Comparison of ENCODE assay signal across 8 cellular contexts in the genomic region with DNA sequence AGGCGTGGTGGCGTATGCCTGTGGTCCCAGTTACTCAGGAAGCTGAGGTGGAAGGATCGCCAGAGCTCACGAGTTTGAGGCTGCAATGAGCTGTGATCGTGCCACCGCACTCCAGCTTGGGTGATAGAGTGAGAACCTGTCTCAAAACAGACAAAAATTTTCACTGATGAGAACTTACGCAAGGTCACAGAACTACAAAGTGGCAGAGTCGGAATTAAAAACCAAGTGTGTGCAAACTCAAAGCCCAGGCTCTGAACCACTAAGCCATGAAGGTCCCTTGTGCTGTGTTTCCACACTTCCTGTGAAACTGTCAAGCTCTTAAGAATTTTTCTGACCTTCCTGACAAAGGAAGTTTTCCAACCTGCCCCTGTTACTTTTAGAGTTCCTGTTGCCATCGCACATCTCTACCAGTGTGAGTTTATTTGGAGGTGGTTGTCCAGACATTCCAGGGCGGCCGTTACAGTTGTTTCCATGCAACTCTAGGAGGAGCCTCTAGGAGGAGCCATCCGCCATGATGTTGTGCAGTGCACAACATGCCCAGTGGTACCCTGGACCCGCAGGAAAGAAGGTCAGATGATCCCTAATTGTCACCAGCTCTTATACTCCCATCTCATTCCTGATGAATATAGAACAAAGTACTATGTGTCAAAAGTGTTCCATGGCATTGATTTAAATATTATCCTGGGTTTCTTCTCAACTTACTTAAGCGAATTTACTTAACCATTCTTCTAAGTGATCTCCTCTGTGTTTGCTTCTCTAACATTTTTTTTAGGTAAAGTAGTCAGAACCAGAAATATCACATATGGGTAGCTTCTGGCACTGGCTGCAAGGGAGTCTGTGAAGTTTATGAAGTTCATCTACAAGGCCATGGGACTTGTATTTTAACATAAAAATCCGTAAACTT. TPM values are rescaled to one million over a fixed set of nuclear protein-coding genes. Genes with fewer than 3 reads are reported as not detected.
DNase-seq lines count a peak whose midpoint lies in the region; ATAC-seq and TF ChIP-seq lines count a peak whose summit lies in the region.

No MANE protein-coding gene starts in this region.

- in situ Hi-C loops in mammary epithelial cell (cut with MboI; ENCODE audit: low sequenced_read_pairs in 2 of 2), result no loop called here

- peak; percentile 71 for TF ChIP-seq CTCF in LNCaP clone FGC (IDR thresholded peaks at IDR 0.05; ENCODE audit: control insufficient read depth, extremely low read depth, insufficient read depth)
- peak; percentile 30 to 48 for TF ChIP-seq CTCF in mammary epithelial cell (conservative IDR thresholded peaks at IDR 0.05 in 1 of 2, IDR thresholded peaks at IDR 0.05 in 1 of 2; ENCODE audit: extremely low read depth in 1 of 2, insufficient read depth in 1 of 2, low read depth in 1 of 2, low read length in 2 of 2)
- peak; percentile 37 for TF ChIP-seq CTCF in nephron progenitor cell (IDR thresholded peaks at IDR 0.05)

- intact Hi-C loops in mammary epithelial cell (cut with micrococcal nuclease), result loop anchor here (5.0 kb wide), 2 partner anchors 563 to 578 kb away; a partner anchor contains a TSS

- ATAC-seq in HG02610 (IDR thresholded peaks at IDR 0.05; ENCODE audit: unreplicated experiment), result no peak

- H3K9ac ChIP-seq in mammary epithelial cell (ENCODE audit: insufficient read depth, low read length), result no peak overlapping the region

- H3K4me3 Mint-ChIP-seq in nephron progenitor cell, result no peak overlapping the region

- H3K36me3 ChIP-seq in mammary epithelial cell (ENCODE audit: insufficient read depth, low read length), result no peaks in the 10 kb centered on the region

- no peak overlapping the region for H3K4me3 ChIP-seq in LNCaP clone FGC (ENCODE audit: low read depth, low read length)
- no peak overlapping the region for H3K4me3 ChIP-seq in mammary epithelial cell (replicated peaks in 1 of 3; ENCODE audit: insufficient read depth in 1 of 3, low read depth in 2 of 3, low read length in 3 of 3)

- no peak overlapping the region for H3K4me2 ChIP-seq in mammary epithelial cell (ENCODE audit: insufficient read depth, low read depth, low read length)

- CTCF ChIA-PET in mammary epithelial cell (lab: Charles Lee; ENCODE audit: low non-redundant PET), result no interaction called here

- H3K4me1 ChIP-seq in mammary epithelial cell (ENCODE audit: insufficient read depth, low read length), result no peaks in the 10 kb centered on the region

- H3K4me1 Mint-ChIP-seq in nephron progenitor cell, result peaks cover 57% of the 10 kb centered on the region

- 81% methylated on average over 15 of the region's 15 CpGs for WGBS in mammary epithelial cell (ENCODE audit: low coverage, missing lambda C conversion rate)

- no peak overlapping the region for H2AFZ ChIP-seq in mammary epithelial cell (ENCODE audit: low read depth, low read length)

- no peaks in the 10 kb centered on the region for H3K79me2 ChIP-seq in mammary epithelial cell (ENCODE audit: insufficient read depth, low read length)

- H4K20me1 ChIP-seq in mammary epithelial cell (ENCODE audit: insufficient read depth, low read length), result no peaks in the 10 kb centered on the region

- H3K9me3 Mint-ChIP-seq in nephron progenitor cell, result peaks cover 6% of the 10 kb centered on the region

- no peak overlapping the region for H3K27ac Mint-ChIP-seq in nephron progenitor cell

- H3K27ac ChIP-seq in mammary epithelial cell (ENCODE audit: insufficient read depth, low read depth, low read length), result no peak overlapping the region

- H3K27me3 Mint-ChIP-seq in nephron progenitor cell (ENCODE audit: low read depth, poor library complexity), result no peaks in the 10 kb centered on the region

- DNase-seq in NCI-H146 (lab: John Stamatoyannopoulos, UW) (peak; percentile 2), NCI-H146 treated with DMSO at 0.1 percent for 48 hours (lab: John Stamatoyannopoulos, UW; ENCODE audit: unreplicated experiment) (no peak), LNCaP clone FGC (ENCODE audit: low read depth) (peak; percentile 10), mammary epithelial cell (no peak), nephron progenitor cell (peak; percentile 15), retina (no peak)
- no peak for DNase-seq in activated CD8-positive, alpha-beta memory T cell treated with anti-CD3 and anti-CD28 coated beads for 24 hours

- peaks cover 4% of the 10 kb centered on the region for H3K36me3 Mint-ChIP-seq in nephron progenitor cell (ENCODE audit: low read depth)

- H3K27me3 ChIP-seq in mammary epithelial cell (ENCODE audit: insufficient read depth, low read length), result peaks cover 7% of the 10 kb centered on the region

- no TSS peak for BruUV-seq in mammary epithelial cell (replicated peaks; lab: Mats Ljungman, UMichigan)

- H3K9me3 ChIP-seq in mammary epithelial cell (replicated peaks; ENCODE audit: insufficient read depth, low read length), result no peaks in the 10 kb centered on the region

- dilution Hi-C loops in mammary epithelial cell (cut with HindIII; ENCODE audit: low sequenced_read_pairs), result no loop called here

RNA-seq across cellular contexts. Expression of a gene that starts 49.0 kb away (rescaled TPM):
- total RNA-seq in mammary epithelial cell, result not detected
- not detected for polyA plus RNA-seq in mammary epithelial cell
- polyA minus RNA-seq in mammary epithelial cell, result not detected

Comparison
In these comparisons a context has a peak if more than half of its experiments do, and no peak if none do; other contexts are left out.
1. DNase-seq: peak in NCI-H146 (single experiment), LNCaP clone FGC (single experiment) and nephron progenitor cell (single experiment); none in NCI-H146 treated with DMSO at 0.1 percent for 48 hours (single experiment), mammary epithelial cell (single experiment), activated CD8-positive, alpha-beta memory T cell treated with anti-CD3 and anti-CD28 coated beads for 24 hours (single experiment) and retina (single experiment).
2. Peak in every context shown above with its lines, with median percentiles within 50 percentile points of each other: CTCF ChIP-seq.